Comparison of ENCODE assay signal across 8 cellular contexts in the genomic region with DNA sequence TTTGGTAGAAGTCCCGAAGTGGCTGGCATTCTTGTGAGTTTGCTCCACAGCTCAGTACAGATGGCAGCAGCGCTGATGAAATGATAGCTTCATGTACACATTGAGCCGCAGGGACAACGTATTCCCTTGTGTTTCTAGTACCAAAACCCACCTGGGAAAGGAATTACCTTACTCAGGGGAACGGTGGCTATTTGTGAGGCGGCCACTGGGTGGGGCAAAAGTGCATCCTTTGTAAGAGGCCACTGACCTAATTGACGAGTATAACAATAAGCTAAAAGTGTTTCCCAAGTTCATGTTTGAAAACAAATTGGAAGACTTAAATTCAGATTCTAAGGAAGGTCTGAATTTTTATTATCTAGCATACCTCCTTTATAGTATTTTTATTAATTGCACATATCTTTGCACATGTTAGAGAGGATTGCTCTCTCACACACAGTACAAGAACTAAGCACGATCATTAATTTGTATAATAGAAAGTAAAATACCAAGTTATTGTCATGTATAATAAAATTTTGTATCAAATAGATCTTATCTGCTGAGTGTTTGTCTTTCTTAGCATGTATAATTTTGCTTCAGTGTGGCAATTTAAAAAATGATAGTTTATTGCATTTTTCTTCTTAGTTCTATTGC. TPM values are rescaled to one million over a fixed set of nuclear protein-coding genes. Genes with fewer than 3 reads are reported as not detected.
DNase-seq lines count a peak whose midpoint lies in the region; ATAC-seq, FAIRE-seq and TF ChIP-seq lines count a peak whose summit lies in the region.

No MANE protein-coding gene starts in this region.

- no peaks in the 10 kb centered on the region for H3K79me2 ChIP-seq in keratinocyte (ENCODE audit: control insufficient read depth, insufficient read depth, low read length)

- TF ChIP-seq EP300 in suprapubic skin (IDR thresholded peaks at IDR 0.05): no peak

- peak; percentile 85 for DNase-seq in DMS 273 (lab: John Stamatoyannopoulos, UW; ENCODE audit: unreplicated experiment)
- peak; percentile 10 for DNase-seq in HuH-7 (ENCODE audit: low spot score)
- DNase-seq in Peyer's patch: peak in 2 of 3 donors; percentile 58 to 59
- DNase-seq in keratinocyte (ENCODE audit: low read depth, low spot score): no peak
- DNase-seq in activated T-cell treated with anti-CD3 and anti-CD28 coated beads, Interleukin-2, amount 50 U/mL, for 48 hours: no peak
- no peak for DNase-seq in suprapubic skin (ENCODE audit: low spot score in 2 of 2)

- TF ChIP-seq POLR2A in Peyer's patch (IDR thresholded peaks at IDR 0.05): no peak
- TF ChIP-seq POLR2A in suprapubic skin (IDR thresholded peaks at IDR 0.05): no peak

- H3K4me1 ChIP-seq in Peyer's patch (peaks cover 0 to 3% (median 0%) of the 10 kb centered on the region in 4 donors), keratinocyte (ENCODE audit: control insufficient read depth, extremely low read depth, insufficient read depth, low read length) (no peaks in the 10 kb centered on the region), suprapubic skin (no peaks in the 10 kb centered on the region)

- H2AFZ ChIP-seq in keratinocyte (ENCODE audit: control insufficient read depth, low read length): no peak overlapping the region

- ATAC-seq in GM21619 (IDR thresholded peaks at IDR 0.05; ENCODE audit: unreplicated experiment) (no peak), HG03097 (IDR thresholded peaks at IDR 0.05; ENCODE audit: low FRiP score, unreplicated experiment) (no peak)

- H3K27ac ChIP-seq in Peyer's patch (no peak overlapping the region), keratinocyte (ENCODE audit: control insufficient read depth, insufficient read depth, low read length) (no peak overlapping the region), suprapubic skin (no peak overlapping the region)

- no peaks in the 10 kb centered on the region for H3K9me1 ChIP-seq in keratinocyte (ENCODE audit: control insufficient read depth, extremely low read depth, insufficient read depth, low read length)

- H3K4me3 ChIP-seq in Peyer's patch (no peak overlapping the region), keratinocyte (ENCODE audit: control insufficient read depth in 2 of 3, extremely low read depth in 1 of 3, insufficient read depth in 2 of 3, low read depth in 1 of 3, low read length in 3 of 3) (no peak overlapping the region), suprapubic skin (no peak overlapping the region)

- H3K9me3 ChIP-seq in Peyer's patch: no peaks in the 10 kb centered on the region
- H3K9me3 ChIP-seq in keratinocyte (ENCODE audit: control insufficient read depth, low read depth, low read length): no peaks in the 10 kb centered on the region
- no peaks in the 10 kb centered on the region for H3K9me3 ChIP-seq in suprapubic skin

- dilution Hi-C loops in keratinocyte (cut with MboI; ENCODE audit: extremely low pct_ligation_motif_present, low sequenced_read_pairs): no loop called here

- TF ChIP-seq CTCF in Peyer's patch (IDR thresholded peaks at IDR 0.05) (peak in 4 of 6 experiments; percentile 13 to 51 (median 51)), keratinocyte (optimal IDR thresholded peaks at IDR 0.05 in 1 of 3, IDR thresholded peaks at IDR 0.05 in 1 of 3, conservative IDR thresholded peaks at IDR 0.05 in 1 of 3; ENCODE audit: extremely low read depth in 1 of 3, insufficient read depth in 2 of 3, low read length in 3 of 3) (peak in 2 of 3 experiments; percentile 15 to 16), suprapubic skin (IDR thresholded peaks at IDR 0.05) (no peak)

- H3K27me3 ChIP-seq in Peyer's patch: no peaks in the 10 kb centered on the region
- no peaks in the 10 kb centered on the region for H3K27me3 ChIP-seq in keratinocyte (ENCODE audit: control insufficient read depth, extremely low read depth, insufficient read depth, low read length)
- H3K27me3 ChIP-seq in suprapubic skin: no peaks in the 10 kb centered on the region

- H3K4me2 ChIP-seq in keratinocyte (ENCODE audit: control insufficient read depth, extremely low read depth, insufficient read depth, low read depth, low read length): no peak overlapping the region

- WGBS in suprapubic skin: 24% methylated on average over 8 of the region's 8 CpGs

- H3K36me3 ChIP-seq in Peyer's patch (no peaks in the 10 kb centered on the region), keratinocyte (ENCODE audit: control insufficient read depth in 2 of 2, extremely low read depth in 1 of 2, insufficient read depth in 2 of 2, low read length in 2 of 2) (no peaks in the 10 kb centered on the region), suprapubic skin (no peaks in the 10 kb centered on the region)

- no peak overlapping the region for H3K9ac ChIP-seq in keratinocyte (ENCODE audit: control insufficient read depth, extremely low read depth, insufficient read depth, low read length)

- H4K20me1 ChIP-seq in keratinocyte (ENCODE audit: control insufficient read depth, extremely low read depth, insufficient read depth, low read length): no peaks in the 10 kb centered on the region

- FAIRE-seq in keratinocyte (lab: Jason Lieb, UNC): no peak

RNA-seq across cellular contexts. Expression of gene CDH7, which starts 25.3 kb away (rescaled TPM):
- total RNA-seq in Peyer's patch: not detected
- not detected in 3 replicates for polyA plus RNA-seq in keratinocyte
- polyA plus RNA-seq in keratinocyte (2011; ENCODE audit: low read depth): not detected
- not detected in 2 replicates for polyA plus RNA-seq in keratinocyte (2011; cell fraction: cytosol; rRNA removed)
- not detected in 2 replicates for polyA plus RNA-seq in keratinocyte (2011; cell fraction: nucleus; rRNA removed)
- polyA plus RNA-seq in keratinocyte (2012; ENCODE audit: low replicate concordance): not detected in 2 replicates
- polyA minus RNA-seq in keratinocyte: not detected in 3 replicates
- not detected for polyA minus RNA-seq in keratinocyte (2011; cell fraction: cytosol; rRNA and poly(A)+ RNA removed)
- polyA minus RNA-seq in keratinocyte (2011; cell fraction: nucleus; rRNA and poly(A)+ RNA removed): not detected in 2 replicates
- total RNA-seq in suprapubic skin: under 1 TPM in 1 of 4 donors, not detected in 3; 0.24 TPM

Comparison
In these comparisons a context has a peak if more than half of its experiments do, and no peak if none do; other contexts are left out.
1. DNase-seq: peak in DMS 273 (single experiment), HuH-7 (single experiment) and Peyer's patch (2 of 3); none in keratinocyte (single experiment), activated T-cell treated with anti-CD3 and anti-CD28 coated beads, Interleukin-2, amount 50 U/mL, for 48 hours (0 of 2) and suprapubic skin (0 of 2).
2. CTCF ChIP-seq: peak in Peyer's patch (4 of 6) and keratinocyte (2 of 3); none in suprapubic skin (0 of 2).